ENCODE assay signal across 18 cellular contexts in the genomic region with DNA sequence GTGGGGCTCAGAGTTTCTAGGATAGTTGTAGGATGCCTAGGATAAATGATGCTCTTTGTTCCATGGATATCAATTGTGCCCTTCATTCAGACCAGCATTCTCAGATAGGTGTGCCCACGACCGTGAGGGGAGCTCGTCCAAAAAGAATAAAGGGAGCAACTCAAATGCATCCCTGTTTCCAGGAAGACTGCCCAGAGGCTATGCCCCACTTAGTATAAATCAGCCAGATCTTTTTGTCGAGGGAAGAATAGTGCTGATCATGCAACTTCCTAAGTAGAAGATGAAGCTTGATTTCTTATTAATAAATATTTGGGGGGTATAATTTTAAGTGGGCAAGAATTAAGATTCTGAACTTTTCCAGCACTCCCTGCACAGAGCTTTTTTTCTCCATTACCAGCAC.
DNase-seq lines count a peak whose midpoint lies in the region; ATAC-seq, FAIRE-seq and TF ChIP-seq lines count a peak whose summit lies in the region.
"Had no signal": no experiment of that assay in that cellular context is flagged by ENCODE, and none has a peak within 500 bp of the region (broad histone marks: within the 10 kb centered on the region; RNA-seq: fewer than 3 reads in every experiment).

No MANE protein-coding gene starts in this region.

- DNase-seq in GM18507 (ENCODE audit: extremely low spot score, insufficient read length, low read depth) (no peak), HTR-8/SVneo (ENCODE audit: insufficient read length, low spot score) (no peak), SK-MEL-5 (ENCODE audit: low read depth, low spot score) (peak; percentile 67), medulla oblongata (ENCODE audit: extremely low spot score) (peak; percentile 33), LoVo (ENCODE audit: low spot score) (no peak), KBM-7 (no peak), GM10266 (ENCODE audit: extremely low spot score) (no peak)
- DNase-seq: CD4-positive, alpha-beta T cell; CD8-positive, alpha-beta memory T cell; DMS 273 treated with DMSO at 0.1 percent for 48 hours; DMS79; EL; GF-D8; HFFc6 had no signal

- TF ChIP-seq CTCF in GM10266 (IDR thresholded peaks at IDR 0.05; ENCODE audit: control insufficient read depth, insufficient read depth, low read depth, missing control alignments), result no peak

- ATAC-seq in GM18861 (IDR thresholded peaks at IDR 0.05; ENCODE audit: unreplicated experiment), result no peak
- ATAC-seq: GM23338 had no signal

- FAIRE-seq in GM18507 (lab: Jason Lieb, UNC) (peak; percentile 31), HTR-8/SVneo (lab: Jason Lieb, UNC) (peak; percentile 4)
- FAIRE-seq: D721Med, GM12892 had no signal

- in situ Hi-C loops in SK-MEL-5 (cut with HindIII; ENCODE audit: low pct_unique_long_range_greater_than_20kb, low sequenced_read_pairs) (no loop called here), KBM-7 (cut with MboI; ENCODE audit: low pct_unique_long_range_greater_than_20kb, low sequenced_read_pairs) (no loop called here)

Comparison
In these comparisons a context has a peak if more than half of its experiments do, and no peak if none do; other contexts are left out.
1. DNase-seq: peak in SK-MEL-5 (single experiment) and medulla oblongata (single experiment); none in GM18507 (single experiment), HTR-8/SVneo (single experiment), LoVo (single experiment), KBM-7 (single experiment) and GM10266 (single experiment).